In genomic region chr2:96638144-96639121, GRCh38 we compare ENCODE assay signal across 8 cellular contexts. TPM values are rescaled to one million over a fixed set of nuclear protein-coding genes. Genes with fewer than 3 reads are reported as not detected.
DNase-seq lines count a peak whose midpoint lies in the region; ATAC-seq and TF ChIP-seq lines count a peak whose summit lies in the region.

KANSL3 (minus strand) TSS chr2:96638312; CDS start chr2:96637135, 1,177 bp downstream.

- peak within 1 kb of the TSS; percentile 82 to 92 (median 89) for H3K9ac ChIP-seq in BLaER1 treated with 17β-estradiol and CSF1 and Interleukin-3, amounts not matched to agents 10 nM and 100 nM
- H3K9ac ChIP-seq in liver (ENCODE audit: low read depth in 1 of 2, low read length in 2 of 2), result peak within 1 kb of the TSS; percentile 85 to 94

- H3K9me3 ChIP-seq in BLaER1 treated with 17β-estradiol and CSF1 and Interleukin-3, amounts not matched to agents 10 nM and 100 nM (replicated peaks in 1 of 11), result no peaks in the 10 kb centered on the region
- H3K9me3 ChIP-seq in liver (ENCODE audit: control insufficient read depth in 4 of 4, low read length in 3 of 4), result no peaks in the 10 kb centered on the region

- no peaks in the 10 kb centered on the region for H3K27me3 ChIP-seq in BLaER1 treated with 17β-estradiol and CSF1 and Interleukin-3, amounts not matched to agents 10 nM and 100 nM
- no peaks in the 10 kb centered on the region for H3K27me3 ChIP-seq in liver (ENCODE audit: control insufficient read depth in 4 of 4, insufficient read depth in 4 of 4, low read length in 3 of 4)

- no peak for TF ChIP-seq CTCF in liver (IDR thresholded peaks at IDR 0.05; ENCODE audit: low read depth, low read length, missing input control)

- peaks cover 0 to 41% (median 21%) of the 10 kb centered on the region in 11 experiments; a peak in 14 of 22 replicates for H4K20me1 ChIP-seq in BLaER1 treated with 17β-estradiol and CSF1 and Interleukin-3, amounts not matched to agents 10 nM and 100 nM

- peak within 1 kb of the TSS; percentile 78 to 93 (median 89); a peak in 21 of 22 replicates for H3K27ac ChIP-seq in BLaER1 treated with 17β-estradiol and CSF1 and Interleukin-3, amounts not matched to agents 10 nM and 100 nM
- peak within 1 kb of the TSS; percentile 97 to 98 for H3K27ac ChIP-seq in liver (ENCODE audit: low read depth in 1 of 2, low read length in 2 of 2)

- peaks cover 26 to 39% (median 32%) of the 10 kb centered on the region in 10 experiments for H3K4me1 ChIP-seq in BLaER1 treated with 17β-estradiol and CSF1 and Interleukin-3, amounts not matched to agents 10 nM and 100 nM
- H3K4me1 ChIP-seq in liver (ENCODE audit: control insufficient read depth in 4 of 4, insufficient read depth in 4 of 4, low read length in 3 of 4), result peaks cover 5 to 19% (median 11%) of the 10 kb centered on the region in 4 donors

- DNase-seq in NCI-H82 (lab: John Stamatoyannopoulos, UW) (peak; percentile 96), dermis microvascular lymphatic vessel endothelial cell (ENCODE audit: low read depth in 2 of 2) (peak; percentile 82 to 93)
- DNase-seq in activated CD4-positive, alpha-beta T cell treated with anti-CD3 and anti-CD28 coated beads, Interleukin-2, amount 50 U/mL, for 48 hours, result peak; percentile 90 to 91
- peak; percentile 88 for DNase-seq in stimulated activated CD4-positive, alpha-beta T cell treated with anti-CD3 and anti-CD28 coated beads, Interleukin-4, amount 100 ng/mL, for 24 hours

- WGBS in liver, result 8% methylated on average over 67 of the region's 67 CpGs

- H3K4me2 ChIP-seq in BLaER1 treated with 17β-estradiol and CSF1 and Interleukin-3, amounts not matched to agents 10 nM and 100 nM, result peak within 1 kb of the TSS; percentile 82 to 98 (median 92)

- TF ChIP-seq RAD21 in liver (IDR thresholded peaks at IDR 0.05), result peak; percentile 18 to 60

- peak within 1 kb of the TSS; percentile 62 to 84 (median 71) for H3K4me3 ChIP-seq in BLaER1 treated with 17β-estradiol and CSF1 and Interleukin-3, amounts not matched to agents 10 nM and 100 nM
- peak within 1 kb of the TSS; percentile 77 to 86 (median 80) for H3K4me3 ChIP-seq in liver (ENCODE audit: low read depth in 1 of 3, low read length in 3 of 3)

- ATAC-seq in GM19372 (IDR thresholded peaks at IDR 0.05; ENCODE audit: low read depth, unreplicated experiment) (peak; percentile 84), HG03558 (IDR thresholded peaks at IDR 0.05; ENCODE audit: extremely low read depth, unreplicated experiment) (peak; percentile 75)

- H3K36me3 ChIP-seq in BLaER1 treated with 17β-estradiol and CSF1 and Interleukin-3, amounts not matched to agents 10 nM and 100 nM, result peaks cover 18 to 34% (median 23%) of the 10 kb centered on the region in 11 experiments
- peaks cover 0 to 5% (median 2%) of the 10 kb centered on the region in 4 donors for H3K36me3 ChIP-seq in liver (ENCODE audit: control insufficient read depth in 4 of 4, insufficient read depth in 3 of 4, low read depth in 1 of 4, low read length in 3 of 4)

TF ChIP-seq in liver, 16 proteins besides CTCF, POLR2A, EP300 and RAD21:
- TF ChIP-seq, protein P1, sequence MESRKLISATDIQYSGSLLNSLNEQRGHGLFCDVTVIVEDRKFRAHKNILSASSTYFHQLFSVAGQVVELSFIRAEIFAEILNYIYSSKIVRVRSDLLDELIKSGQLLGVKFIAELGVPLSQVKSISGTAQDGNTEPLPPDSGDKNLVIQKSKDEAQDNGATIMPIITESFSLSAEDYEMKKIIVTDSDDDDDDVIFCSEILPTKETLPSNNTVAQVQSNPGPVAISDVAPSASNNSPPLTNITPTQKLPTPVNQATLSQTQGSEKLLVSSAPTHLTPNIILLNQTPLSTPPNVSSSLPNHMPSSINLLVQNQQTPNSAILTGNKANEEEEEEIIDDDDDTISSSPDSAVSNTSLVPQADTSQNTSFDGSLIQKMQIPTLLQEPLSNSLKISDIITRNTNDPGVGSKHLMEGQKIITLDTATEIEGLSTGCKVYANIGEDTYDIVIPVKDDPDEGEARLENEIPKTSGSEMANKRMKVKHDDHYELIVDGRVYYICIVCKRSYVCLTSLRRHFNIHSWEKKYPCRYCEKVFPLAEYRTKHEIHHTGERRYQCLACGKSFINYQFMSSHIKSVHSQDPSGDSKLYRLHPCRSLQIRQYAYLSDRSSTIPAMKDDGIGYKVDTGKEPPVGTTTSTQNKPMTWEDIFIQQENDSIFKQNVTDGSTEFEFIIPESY (IDR thresholded peaks at IDR 0.05), result peak; percentile 26
- no peak for TF ChIP-seq FOXA2 (IDR thresholded peaks at IDR 0.05)
- peak; percentile 94 for TF ChIP-seq MAX (IDR thresholded peaks at IDR 0.05)
- TF ChIP-seq REST (IDR thresholded peaks at IDR 0.05), result peak; percentile 17
- TF ChIP-seq FOXA1 (IDR thresholded peaks at IDR 0.05), result peak; percentile 58
- peak; percentile 45 for TF ChIP-seq NR2F2 (IDR thresholded peaks at IDR 0.05)
- TF ChIP-seq SP1 (IDR thresholded peaks at IDR 0.05), result peak; percentile 88
- TF ChIP-seq, protein P2, sequence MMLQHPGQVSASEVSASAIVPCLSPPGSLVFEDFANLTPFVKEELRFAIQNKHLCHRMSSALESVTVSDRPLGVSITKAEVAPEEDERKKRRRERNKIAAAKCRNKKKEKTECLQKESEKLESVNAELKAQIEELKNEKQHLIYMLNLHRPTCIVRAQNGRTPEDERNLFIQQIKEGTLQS (IDR thresholded peaks at IDR 0.05), result no peak
- TF ChIP-seq EGR1 (IDR thresholded peaks at IDR 0.05; ENCODE audit: low read depth in 2 of 2), result peak in 1 of 2 donors; percentile 86
- peak; percentile 8 to 45 for TF ChIP-seq HNF4A (conservative IDR thresholded peaks at IDR 0.05)
- peak; percentile 4 for TF ChIP-seq HNF4G (IDR thresholded peaks at IDR 0.05)
- TF ChIP-seq YY1 (IDR thresholded peaks at IDR 0.05), result peak; percentile 93
- peak in 1 of 2 donors; percentile 73 for TF ChIP-seq GABPA (IDR thresholded peaks at IDR 0.05 in 1 of 2, conservative IDR thresholded peaks at IDR 0.05 in 1 of 2)
- peak; percentile 54 to 61 for TF ChIP-seq RXRA (IDR thresholded peaks at IDR 0.05)
- no peak for TF ChIP-seq JUND (IDR thresholded peaks at IDR 0.05)
- no peak for TF ChIP-seq TAF1 (conservative IDR thresholded peaks at IDR 0.05)

RNA-seq across cellular contexts. Expression of gene KANSL3, which starts in this region (rescaled TPM):
- total RNA-seq in dermis microvascular lymphatic vessel endothelial cell (18.5 and 26.3 TPM in 2 replicates), liver (10 to 100 TPM; 27.2 to 30.5 TPM)
- polyA plus RNA-seq in liver, result 1 to 10 TPM; 8.3 to 10.0 TPM

Comparison
In these comparisons a context has a peak if more than half of its experiments do, and no peak if none do; other contexts are left out.
1. Peak in every context shown above with its lines: DNase-seq, ATAC-seq, H3K4me3 ChIP-seq and H3K27ac ChIP-seq.